12 cellular contexts compared by ENCODE assay signal in the genomic region with DNA sequence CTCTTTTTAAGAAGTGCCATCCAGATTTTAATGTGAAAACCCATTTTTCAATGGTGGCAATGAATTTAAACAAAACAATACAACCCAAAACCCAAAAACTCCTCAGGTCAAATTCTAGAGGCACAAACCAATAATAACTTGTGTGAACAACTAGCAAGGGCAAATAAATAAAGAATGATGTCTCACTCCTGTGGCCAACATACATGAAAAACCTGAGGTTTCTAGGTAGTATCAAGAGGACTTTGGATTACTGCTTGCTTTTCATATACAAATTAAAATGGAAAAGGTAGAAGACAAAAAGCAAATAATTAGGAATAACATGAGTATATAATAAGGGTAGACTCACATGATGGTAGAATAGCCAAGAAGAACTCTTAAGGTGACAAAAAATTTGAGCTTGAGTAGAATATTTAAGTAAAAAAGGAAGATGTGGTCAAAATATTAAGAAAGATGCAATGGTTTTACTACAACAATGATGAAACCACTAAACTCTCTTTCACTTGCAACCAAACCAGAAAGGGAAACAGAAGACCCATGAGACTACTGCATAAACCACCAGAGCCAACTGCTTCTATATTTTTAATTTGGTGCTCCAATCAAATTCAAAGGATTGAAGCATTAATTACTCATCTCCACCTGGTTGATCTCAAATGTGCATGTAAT. TPM values are rescaled to one million over a fixed set of nuclear protein-coding genes. Genes with fewer than 3 reads are reported as not detected.
DNase-seq lines count a peak whose midpoint lies in the region; ATAC-seq lines count a peak whose summit lies in the region.
"Had no signal": no experiment of that assay in that cellular context is flagged by ENCODE, and none has a peak within 500 bp of the region (broad histone marks: within the 10 kb centered on the region; RNA-seq: fewer than 3 reads in every experiment).

No MANE protein-coding gene starts in this region.

- POLR2A ChIA-PET in activated CD8-positive, alpha-beta T cell treated with anti-CD3 and anti-CD28 coated beads, Interleukin-2, amount 10 ng/mL, durations not matched to agents 7 days and 5 days (lab: Charles Lee), result no interaction called here

- DNase-seq in activated CD8-positive, alpha-beta T cell treated with anti-CD3 and anti-CD28 coated beads, Interleukin-2, amount 10 ng/mL, durations not matched to agents 7 days and 5 days, result no peak
- DNase-seq in head of caudate nucleus (no peak), hypothalamus (lab: John Stamatoyannopoulos, UW) (no peak), NCI-H524 treated with DMSO at 0.1 percent for 48 hours (lab: John Stamatoyannopoulos, UW) (no peak)
- no peak for DNase-seq in activated T-cell treated with anti-CD3 and anti-CD28 coated beads, Interleukin-2, amount 50 U/mL, for 24 hours
- DNase-seq: DMS79; foreskin melanocyte; naive thymus-derived CD4-positive, alpha-beta T cell had no signal

- CTCF ChIA-PET in activated CD8-positive, alpha-beta T cell treated with anti-CD3 and anti-CD28 coated beads, Interleukin-2, amount 10 ng/mL, durations not matched to agents 7 days and 5 days (lab: Charles Lee), result interaction anchor here (1.1 to 3.7 kb wide), 3 partner anchors 9 to 452 kb away, joined by 4 to 15 read pairs (median 9); no protein-coding TSS in a partner anchor

- ATAC-seq in GM18517 (IDR thresholded peaks at IDR 0.05; ENCODE audit: unreplicated experiment), result peak; percentile 84
- ATAC-seq in GM21576 (IDR thresholded peaks at IDR 0.05; ENCODE audit: unreplicated experiment), result peak; percentile 86
- ATAC-seq in HG03432 (IDR thresholded peaks at IDR 0.05; ENCODE audit: unreplicated experiment), result peak; percentile 92
- ATAC-seq in activated CD8-positive, alpha-beta T cell treated with anti-CD3 and anti-CD28 coated beads, Interleukin-2, amount 10 ng/mL, durations not matched to agents 7 days and 5 days, result peak; percentile 65
- ATAC-seq: naive thymus-derived CD4-positive, alpha-beta T cell had no signal

- H3K9me3 Mint-ChIP-seq in activated CD8-positive, alpha-beta T cell treated with anti-CD3 and anti-CD28 coated beads, Interleukin-2, amount 10 ng/mL, durations not matched to agents 7 days and 5 days (ENCODE audit: insufficient read depth), result no peaks in the 10 kb centered on the region
- H3K9me3 Mint-ChIP-seq in activated T-cell treated with anti-CD3 and anti-CD28 coated beads, Interleukin-2, amount 50 U/mL, for 24 hours, result no peaks in the 10 kb centered on the region
- H3K9me3 Mint-ChIP-seq: naive thymus-derived CD4-positive, alpha-beta T cell had no signal

- H3K4me3 Mint-ChIP-seq in activated CD8-positive, alpha-beta T cell treated with anti-CD3 and anti-CD28 coated beads, Interleukin-2, amount 10 ng/mL, durations not matched to agents 7 days and 5 days, result peak overlapping the region; percentile 20
- no peak overlapping the region for H3K4me3 Mint-ChIP-seq in activated T-cell treated with anti-CD3 and anti-CD28 coated beads, Interleukin-2, amount 50 U/mL, for 24 hours
- H3K4me3 Mint-ChIP-seq: brain had no signal

- H3K36me3 Mint-ChIP-seq in activated CD8-positive, alpha-beta T cell treated with anti-CD3 and anti-CD28 coated beads, Interleukin-2, amount 10 ng/mL, durations not matched to agents 7 days and 5 days (ENCODE audit: low read depth), result peaks cover 68% of the 10 kb centered on the region
- H3K36me3 Mint-ChIP-seq in activated T-cell treated with anti-CD3 and anti-CD28 coated beads, Interleukin-2, amount 50 U/mL, for 24 hours (ENCODE audit: low read depth), result peaks cover 82% of the 10 kb centered on the region

- intact Hi-C loops in head of caudate nucleus (cut with DNase I), result no loop called here

- no peaks in the 10 kb centered on the region for H3K27me3 Mint-ChIP-seq in activated CD8-positive, alpha-beta T cell treated with anti-CD3 and anti-CD28 coated beads, Interleukin-2, amount 10 ng/mL, durations not matched to agents 7 days and 5 days (ENCODE audit: low read depth)
- no peaks in the 10 kb centered on the region for H3K27me3 Mint-ChIP-seq in activated T-cell treated with anti-CD3 and anti-CD28 coated beads, Interleukin-2, amount 50 U/mL, for 24 hours
- H3K27me3 Mint-ChIP-seq: brain; naive thymus-derived CD4-positive, alpha-beta T cell had no signal

- H3K4me1 Mint-ChIP-seq in activated CD8-positive, alpha-beta T cell treated with anti-CD3 and anti-CD28 coated beads, Interleukin-2, amount 10 ng/mL, durations not matched to agents 7 days and 5 days (ENCODE audit: low read depth), result peaks cover 52% of the 10 kb centered on the region
- H3K4me1 Mint-ChIP-seq in activated T-cell treated with anti-CD3 and anti-CD28 coated beads, Interleukin-2, amount 50 U/mL, for 24 hours (ENCODE audit: low read depth), result peaks cover 26% of the 10 kb centered on the region
- H3K4me1 Mint-ChIP-seq: brain had no signal

- H3K27ac Mint-ChIP-seq in activated CD8-positive, alpha-beta T cell treated with anti-CD3 and anti-CD28 coated beads, Interleukin-2, amount 10 ng/mL, durations not matched to agents 7 days and 5 days, result peak overlapping the region; percentile 89
- H3K27ac Mint-ChIP-seq in activated T-cell treated with anti-CD3 and anti-CD28 coated beads, Interleukin-2, amount 50 U/mL, for 24 hours, result no peak overlapping the region
- H3K27ac Mint-ChIP-seq: brain had no signal

RNA-seq across cellular contexts. Expression of a gene that starts 53.5 kb away (rescaled TPM):
- total RNA-seq in activated CD8-positive, alpha-beta T cell treated with anti-CD3 and anti-CD28 coated beads, Interleukin-2, amount 10 ng/mL, durations not matched to agents 7 days and 5 days, result 100 to 1,000 TPM; 139 to 148 TPM

RNA-seq across cellular contexts. Expression of a gene that starts 55.7 kb away (rescaled TPM):
- 100 to 1,000 TPM; 144 to 145 TPM for total RNA-seq in activated CD8-positive, alpha-beta T cell treated with anti-CD3 and anti-CD28 coated beads, Interleukin-2, amount 10 ng/mL, durations not matched to agents 7 days and 5 days
